20 cellular contexts compared by ENCODE assay signal in genomic region chr18:50405582-50406271, GRCh38. TPM values are rescaled to one million over a fixed set of nuclear protein-coding genes. Genes with fewer than 3 reads are reported as not detected.
DNase-seq lines count a peak whose midpoint lies in the region; ATAC-seq, FAIRE-seq and TF ChIP-seq lines count a peak whose summit lies in the region.
"Had no signal": no experiment of that assay in that cellular context is flagged by ENCODE, and none has a peak within 500 bp of the region (broad histone marks: within the 10 kb centered on the region; RNA-seq: fewer than 3 reads in every experiment).

No MANE protein-coding gene starts in this region.

- no peaks in the 10 kb centered on the region for H3K36me3 Mint-ChIP-seq in GM23338 (ENCODE audit: low read depth)
- H3K36me3 Mint-ChIP-seq in nephron (ENCODE audit: low read depth): no peaks in the 10 kb centered on the region
- H3K36me3 Mint-ChIP-seq: naive B cell had no signal

- 75 to 77% methylated on average over 17 of the region's 17 CpGs for WGBS in testis, 2 donors

- no peak overlapping the region for H3K4me3 ChIP-seq in GM23338
- no peak overlapping the region for H3K4me3 ChIP-seq in testis
- H3K4me3 ChIP-seq: BLaER1 treated with 17β-estradiol and CSF1 and Interleukin-3, amounts not matched to agents 10 nM and 100 nM; esophagus muscularis mucosa; heart left ventricle; right atrium auricular region; thoracic aorta had no signal

- intact Hi-C loops in testis (cut with DNase I; ENCODE audit: low total_unique reads): no loop called here

- TF ChIP-seq CTCF in GM23338 (conservative IDR thresholded peaks at IDR 0.05; ENCODE audit: low read depth in 2 of 2) (no peak), nephron (IDR thresholded peaks at IDR 0.05; ENCODE audit: unreplicated experiment in 3 of 3) (no peak), testis (IDR thresholded peaks at IDR 0.05) (no peak)

- TF ChIP-seq POLR2A in GM12891 (IDR thresholded peaks at IDR 0.05; ENCODE audit: low read depth, low read length) (no peak), testis (IDR thresholded peaks at IDR 0.05) (no peak)

- H3K27ac Mint-ChIP-seq in GM23338 (no peak overlapping the region), nephron (peak overlapping the region in 2 of 3 experiments; percentile 27 to 80)

- H3K4me1 ChIP-seq in GM23338 (ENCODE audit: insufficient read depth): peaks cover 50% of the 10 kb centered on the region
- H3K4me1 ChIP-seq in testis: peaks cover 12% of the 10 kb centered on the region
- H3K4me1 ChIP-seq: right atrium auricular region had no signal

- H3K9me3 Mint-ChIP-seq in GM23338 (no peaks in the 10 kb centered on the region), nephron (no peaks in the 10 kb centered on the region)

- no peak for FAIRE-seq in GM12891 (lab: Jason Lieb, UNC)

- no peak overlapping the region for H2AFZ ChIP-seq in GM23338

- H3K79me2 ChIP-seq in GM23338 (replicated peaks; ENCODE audit: insufficient read depth): no peaks in the 10 kb centered on the region

- H3K4me3 Mint-ChIP-seq in GM23338 (no peak overlapping the region; the same call in 2 of the 3 replicates), nephron (no peak overlapping the region)
- H3K4me3 Mint-ChIP-seq: naive B cell had no signal

- H3F3A ChIP-seq in GM23338 (replicated peaks; ENCODE audit: low read depth): no peaks in the 10 kb centered on the region; the same call in 1 of the 2 replicates

- DNase-seq in GM23338 (ENCODE audit: low spot score) (peak; percentile 61), NCI-H146 (lab: John Stamatoyannopoulos, UW) (peak; percentile 99), RPMI8226 (peak; percentile 20), GM12891 (ENCODE audit: insufficient read length, low spot score) (no peak), testis (no peak)
- DNase-seq: activated effector memory CD4-positive, alpha-beta T cell treated with anti-CD3 and anti-CD28 coated beads, Interleukin-2, amount 50 U/mL, for 16 hours; anterior cingulate cortex; cortex of kidney; heart left ventricle; left cardiac atrium; naive B cell; stimulated activated CD4-positive, alpha-beta T cell treated with anti-CD3 and anti-CD28 coated beads, Interleukin-2, amount 100 ng/mL, for 24 hours; stimulated activated CD8-positive, alpha-beta memory T cell treated with anti-CD3 and anti-CD28 coated beads, Interleukin-4, amount 100 ng/mL, for 48 hours had no signal

- no peak overlapping the region for H3K4me2 ChIP-seq in GM23338
- H3K4me2 ChIP-seq: BLaER1 treated with 17β-estradiol and CSF1 and Interleukin-3, amounts not matched to agents 10 nM and 100 nM had no signal

- no peak overlapping the region for H3K27ac ChIP-seq in GM23338 (ENCODE audit: low read depth)
- H3K27ac ChIP-seq in testis: no peak overlapping the region
- H3K27ac ChIP-seq: BLaER1 treated with 17β-estradiol and CSF1 and Interleukin-3, amounts not matched to agents 10 nM and 100 nM; esophagus muscularis mucosa; heart left ventricle; right atrium auricular region; thoracic aorta had no signal

- H3K4me1 Mint-ChIP-seq in GM23338 (peaks cover 72% of the 10 kb centered on the region), nephron (peaks cover 22% of the 10 kb centered on the region)
- H3K4me1 Mint-ChIP-seq: naive B cell had no signal

- no peaks in the 10 kb centered on the region for H3K36me3 ChIP-seq in GM23338 (ENCODE audit: insufficient read depth)
- H3K36me3 ChIP-seq in testis (ENCODE audit: low read depth, missing control alignments): no peaks in the 10 kb centered on the region
- H3K36me3 ChIP-seq: BLaER1 treated with 17β-estradiol and CSF1 and Interleukin-3, amounts not matched to agents 10 nM and 100 nM; esophagus muscularis mucosa; heart left ventricle; right atrium auricular region; thoracic aorta had no signal

- no peaks in the 10 kb centered on the region for H3K9me3 ChIP-seq in testis
- H3K9me3 ChIP-seq: BLaER1 treated with 17β-estradiol and CSF1 and Interleukin-3, amounts not matched to agents 10 nM and 100 nM; esophagus muscularis mucosa; heart left ventricle; right atrium auricular region; thoracic aorta had no signal

- no peaks in the 10 kb centered on the region for H4K20me1 ChIP-seq in GM23338 (replicated peaks; ENCODE audit: insufficient read depth)
- H4K20me1 ChIP-seq: BLaER1 treated with 17β-estradiol and CSF1 and Interleukin-3, amounts not matched to agents 10 nM and 100 nM had no signal

- no peaks in the 10 kb centered on the region for H3K9me2 ChIP-seq in GM23338 (ENCODE audit: insufficient read depth)

- H3K27me3 ChIP-seq in GM23338 (ENCODE audit: insufficient read depth) (no peaks in the 10 kb centered on the region), testis (no peaks in the 10 kb centered on the region)
- H3K27me3 ChIP-seq: BLaER1 treated with 17β-estradiol and CSF1 and Interleukin-3, amounts not matched to agents 10 nM and 100 nM; right atrium auricular region had no signal

- H3K27me3 Mint-ChIP-seq in GM23338 (ENCODE audit: insufficient read depth, low read depth, poor library complexity) (peaks cover 20% of the 10 kb centered on the region), nephron (ENCODE audit: low read depth) (peaks cover 77% of the 10 kb centered on the region)

- ATAC-seq in GM23338: peak; percentile 19
- ATAC-seq in GM21526 (IDR thresholded peaks at IDR 0.05; ENCODE audit: low FRiP score, unreplicated experiment): no peak
- ATAC-seq: heart left ventricle, left cardiac atrium, SK-N-SH treated with all-trans-retinoic acid at 6 μM for 48 hours had no signal

TF ChIP-seq in GM12891, 5 proteins besides CTCF, POLR2A, EP300 and RAD21:
- TF ChIP-seq SPI1 (IDR thresholded peaks at IDR 0.05; ENCODE audit: low read depth, low read length) (no peak), POU2F2 (IDR thresholded peaks at IDR 0.05; ENCODE audit: low read depth, low read length) (no peak), PAX5 (IDR thresholded peaks at IDR 0.05; ENCODE audit: insufficient read depth, low read length, severe bottlenecking) (no peak)

RNA-seq across cellular contexts. Expression of gene SKA1, which starts 30.9 kb away (rescaled TPM):
- 25.1 and 25.7 TPM in 2 replicates for total RNA-seq in GM23338 (2014; rRNA removed; shearing (Covaris generic))
- polyA plus RNA-seq in GM23338 (2016; fragmentation: Nextera tagmentation; extraction: Ambion mirVana): 14.2 and 14.7 TPM in 2 replicates
- polyA plus RNA-seq in GM12891 (2012; ENCODE audit: low read depth, missing spikeins): 7.5 TPM
- total RNA-seq in testis: 1 to 10 TPM; 5.5 to 6.6 TPM
- polyA plus RNA-seq in testis (ENCODE audit: insufficient read depth, low read depth, low replicate concordance): 11.9 TPM
- total RNA-seq: esophagus muscularis mucosa, thoracic aorta had no signal

Comparison
In these comparisons a context has a peak if more than half of its experiments do, and no peak if none do; other contexts are left out.
1. DNase-seq: peak in GM23338 (single experiment), NCI-H146 (single experiment) and RPMI8226 (single experiment); none in GM12891 (single experiment) and testis (single experiment).